ENCODE assay signal across 26 cellular contexts in genomic region chr2:6990871-6991270, GRCh38.
DNase-seq lines count a peak whose midpoint lies in the region; ATAC-seq, FAIRE-seq and TF ChIP-seq lines count a peak whose summit lies in the region.
"Had no signal": no experiment of that assay in that cellular context is flagged by ENCODE, and none has a peak within 500 bp of the region (broad histone marks: within the 10 kb centered on the region; RNA-seq: fewer than 3 reads in every experiment).

No MANE protein-coding gene starts in this region.

- no peak overlapping the region for H3K23ac ChIP-seq in H1 (ENCODE audit: insufficient read length)

- H4K20me1 ChIP-seq in SK-N-SH (ENCODE audit: insufficient read depth) (no peaks in the 10 kb centered on the region), H1 (replicated peaks in 1 of 2; ENCODE audit: control insufficient read depth in 1 of 2, insufficient read depth in 2 of 2, low read length in 2 of 2) (no peaks in the 10 kb centered on the region)
- H4K20me1 ChIP-seq: BLaER1 treated with 17β-estradiol and CSF1 and Interleukin-3, amounts not matched to agents 10 nM and 100 nM had no signal

- 96% methylated on average over 3 of the region's 3 CpGs for WGBS in SK-N-SH (ENCODE audit: low lambda C conversion rate)
- 92% methylated on average over 3 of the region's 3 CpGs; no CpG with 5 or more reads in 1 of the 2 experiments for WGBS in H1 (ENCODE audit: extremely low coverage in 1 of 2, insufficient coverage in 1 of 2, insufficient read length in 1 of 2, insufficient replicate concordance in 2 of 2, low coverage in 1 of 2, low lambda C conversion rate in 2 of 2, missing lambda C conversion rate in 1 of 2), 2 experiments

- H3K4me3 ChIP-seq in SK-N-SH (ENCODE audit: low read depth in 2 of 2, low read length in 1 of 2): no peak overlapping the region; a peak in 1 of 4 replicates
- no peak overlapping the region for H3K4me3 ChIP-seq in H1 (ENCODE audit: extremely low read depth in 1 of 4, insufficient read depth in 2 of 4, low read depth in 3 of 4, low read length in 4 of 4)
- H3K4me3 ChIP-seq: BLaER1 treated with 17β-estradiol and CSF1 and Interleukin-3, amounts not matched to agents 10 nM and 100 nM; GM23338; HAP-1 had no signal

- no peak overlapping the region for H4K5ac ChIP-seq in H1 (ENCODE audit: insufficient read length, low read depth, low read length)

- no peak overlapping the region for H3K4ac ChIP-seq in H1 (replicated peaks; ENCODE audit: insufficient read length, low read depth, low read length)

- H3K4me1 ChIP-seq in SK-N-SH (ENCODE audit: control insufficient read depth in 1 of 2, insufficient read depth in 2 of 2, low read depth in 1 of 2, low read length in 1 of 2) (peaks cover 0 to 63% of the 10 kb centered on the region in 2 experiments; a peak in 2 of 4 replicates), H1 (replicated peaks in 1 of 4; ENCODE audit: control insufficient read depth in 3 of 4, insufficient read depth in 4 of 4, low read length in 3 of 4) (no peaks in the 10 kb centered on the region; a peak in 2 of 7 replicates)

- no peak overlapping the region for H2AK5ac ChIP-seq in H1 (ENCODE audit: low read depth, low read length)

- no peak overlapping the region for H4K91ac ChIP-seq in H1 (replicated peaks; ENCODE audit: insufficient read length, low read length)

- H3K27me3 ChIP-seq in SK-N-SH (ENCODE audit: insufficient read depth) (no peaks in the 10 kb centered on the region), H1 (replicated peaks in 1 of 4; ENCODE audit: control insufficient read depth in 3 of 4, extremely low read depth in 1 of 4, insufficient read depth in 3 of 4, low read length in 3 of 4) (no peaks in the 10 kb centered on the region)
- H3K27me3 ChIP-seq: BE2C; BLaER1 treated with 17β-estradiol and CSF1 and Interleukin-3, amounts not matched to agents 10 nM and 100 nM had no signal

- H3K36me3 ChIP-seq in SK-N-SH (replicated peaks in 1 of 2; ENCODE audit: control insufficient read depth in 1 of 2, insufficient read depth in 2 of 2, low read length in 1 of 2) (peaks cover 0 to 10% of the 10 kb centered on the region in 2 experiments), H1 (ENCODE audit: control insufficient read depth in 2 of 4, insufficient read depth in 4 of 4, low read length in 3 of 4) (peaks cover 0 to 7% (median 0%) of the 10 kb centered on the region in 4 experiments; a peak in 1 of 8 replicates)
- H3K36me3 ChIP-seq: HAP-1 had no signal

- DNase-seq in SK-N-SH (no peak), caudate nucleus (lab: John Stamatoyannopoulos, UW) (no peak), H1 (ENCODE audit: low read depth in 1 of 2, low spot score in 2 of 2) (no peak), substantia nigra (lab: John Stamatoyannopoulos, UW) (no peak), amniotic stem cell (lab: John Stamatoyannopoulos, UW) (no peak), DMS 273 treated with DMSO at 0.1 percent for 48 hours (lab: John Stamatoyannopoulos, UW) (no peak)
- DNase-seq: ACHN; AML-193; BE2C; CD4-positive, alpha-beta T cell; CD8-positive, alpha-beta memory T cell; DMS53; DMS79 treated with DMSO at 0.1 percent for 48 hours; GF-D8; HFFc6 had no signal

- ATAC-seq in SK-N-SH treated with all-trans-retinoic acid at 6 μM for 48 hours (no peak), HG03280 (IDR thresholded peaks at IDR 0.05; ENCODE audit: unreplicated experiment) (no peak)
- ATAC-seq: GM23338 had no signal

- TF ChIP-seq CTCF in SK-N-SH (IDR thresholded peaks at IDR 0.05): no peak
- TF ChIP-seq CTCF in H1 (IDR thresholded peaks at IDR 0.05; ENCODE audit: control extremely low read depth in 1 of 3, insufficient read depth in 1 of 3, low read depth in 1 of 3, low read length in 3 of 3): no peak

- no peak overlapping the region for H3K18ac ChIP-seq in H1 (ENCODE audit: extremely low read depth, low read length)

- TF ChIP-seq EP300 in SK-N-SH (IDR thresholded peaks at IDR 0.05; ENCODE audit: borderline replicate concordance in 1 of 2, low read depth in 1 of 2, low read length in 1 of 2) (no peak), H1 (IDR thresholded peaks at IDR 0.05; ENCODE audit: borderline replicate concordance in 1 of 2, low read depth in 2 of 2, low read length in 2 of 2) (no peak)

- no peaks in the 10 kb centered on the region; the same call in 1 of the 2 replicates for H3K79me1 ChIP-seq in H1 (ENCODE audit: low read depth, low read length)

- H2AFZ ChIP-seq in SK-N-SH (ENCODE audit: low read depth) (no peak overlapping the region), H1 (ENCODE audit: low read length) (no peak overlapping the region)
- H2AFZ ChIP-seq: GM23338 had no signal

- H3K56ac ChIP-seq in H1 (replicated peaks; ENCODE audit: insufficient read length, low read depth, low read length): no peak overlapping the region

- no peak overlapping the region for H3K14ac ChIP-seq in H1 (ENCODE audit: insufficient read length)

- TF ChIP-seq RAD21 in SK-N-SH (IDR thresholded peaks at IDR 0.05; ENCODE audit: low read length) (no peak), H1 (IDR thresholded peaks at IDR 0.05 in 1 of 2, conservative IDR thresholded peaks at IDR 0.05 in 1 of 2; ENCODE audit: low read depth in 2 of 2, low read length in 2 of 2) (no peak)

- no peak overlapping the region for H4K8ac ChIP-seq in H1 (ENCODE audit: extremely low read depth, insufficient read depth, low read length)

- no peak overlapping the region for H2BK12ac ChIP-seq in H1 (ENCODE audit: low read depth, low read length)

- no peaks in the 10 kb centered on the region for H3F3A ChIP-seq in SK-N-SH (replicated peaks; ENCODE audit: insufficient read depth)

- H2BK15ac ChIP-seq in H1 (ENCODE audit: low read length): no peak overlapping the region

- POLR2A ChIA-PET in SK-N-SH (lab: Yijun Ruan, JAX) (no interaction called here), H1 (lab: Charles Lee; ENCODE audit: partially characterized antibody) (no interaction called here)

- H3K79me2 ChIP-seq in SK-N-SH (ENCODE audit: insufficient read depth) (no peaks in the 10 kb centered on the region), H1 (ENCODE audit: control insufficient read depth in 1 of 2, insufficient read depth in 2 of 2, low read length in 2 of 2) (no peaks in the 10 kb centered on the region)

- H3K9me2 ChIP-seq in SK-N-SH: no peaks in the 10 kb centered on the region

- FAIRE-seq in H1 (lab: Jason Lieb, UNC): no peak
- FAIRE-seq: A204.1, D721Med, GM12891, GM18507, H54 had no signal

- H3K27ac ChIP-seq in SK-N-SH (ENCODE audit: low read depth in 2 of 2, low read length in 1 of 2): peak overlapping the region in 1 of 2 experiments; percentile 100; a peak in 2 of 4 replicates
- H3K27ac ChIP-seq in caudate nucleus (ENCODE audit: low read depth, low read length): peak overlapping the region; percentile 26
- H3K27ac ChIP-seq in H1 (ENCODE audit: low read depth, low read length): no peak overlapping the region
- H3K27ac ChIP-seq in substantia nigra (ENCODE audit: low read depth, low read length, poor library complexity, severe bottlenecking): peak overlapping the region; percentile 22
- H3K27ac ChIP-seq: 22Rv1; BLaER1 treated with 17β-estradiol and CSF1 and Interleukin-3, amounts not matched to agents 10 nM and 100 nM had no signal

- CTCF ChIA-PET in SK-N-SH (lab: Yijun Ruan, JAX): interaction anchor here (0.6 to 15.5 kb wide), 5 partner anchors 22 to 233 kb away, joined by 3 to 128 read pairs (median 3); no protein-coding TSS in a partner anchor
- CTCF ChIA-PET in H1 (lab: Charles Lee; ENCODE audit: partially characterized antibody): interaction anchor here (1.0 to 1.4 kb wide), 2 partner anchors 24 to 56 kb away, joined by 3 read pairs; no protein-coding TSS in a partner anchor

- no peak overlapping the region for H2BK5ac ChIP-seq in H1 (ENCODE audit: low read depth, low read length)

- no peaks in the 10 kb centered on the region for H3K23me2 ChIP-seq in H1 (ENCODE audit: low read depth, low read length)

- no peak for TF ChIP-seq POLR2A in H1 (IDR thresholded peaks at IDR 0.05; ENCODE audit: control extremely low read depth in 1 of 2, low read depth in 2 of 2, low read length in 2 of 2)

- no peaks in the 10 kb centered on the region for H3K9me3 ChIP-seq in SK-N-SH
- H3K9me3 ChIP-seq in H1 (ENCODE audit: insufficient read depth in 2 of 2, low read depth in 1 of 2, low read length in 1 of 2): peaks cover 2 to 10% of the 10 kb centered on the region in 2 experiments; a peak in 3 of 4 replicates
- H3K9me3 ChIP-seq: HAP-1 had no signal

- H2BK120ac ChIP-seq in H1 (replicated peaks; ENCODE audit: low read depth, low read length): no peak overlapping the region

- H3K9ac ChIP-seq in SK-N-SH (no peak overlapping the region), H1 (replicated peaks in 1 of 4; ENCODE audit: extremely low read depth in 1 of 4, low read depth in 3 of 4, low read length in 3 of 4) (no peak overlapping the region)
- H3K9ac ChIP-seq: BLaER1 treated with 17β-estradiol and CSF1 and Interleukin-3, amounts not matched to agents 10 nM and 100 nM had no signal

- no peak overlapping the region for H3K4me2 ChIP-seq in SK-N-SH
- no peak overlapping the region for H3K4me2 ChIP-seq in H1 (ENCODE audit: insufficient read depth in 1 of 2, low read depth in 2 of 2, low read length in 2 of 2)
- H3K4me2 ChIP-seq: BLaER1 treated with 17β-estradiol and CSF1 and Interleukin-3, amounts not matched to agents 10 nM and 100 nM; GM23338 had no signal

- no peak overlapping the region for H2BK20ac ChIP-seq in H1 (ENCODE audit: low read length)

TF ChIP-seq in SK-N-SH treated with all-trans-retinoic acid at 6 μM for 48 hours, 23 proteins besides CTCF, POLR2A, EP300 and RAD21:
- no peak for TF ChIP-seq ISL1 (CRISPR knock-in tag; IDR thresholded peaks at IDR 0.05)
- TF ChIP-seq PPARA (CRISPR knock-in tag; IDR thresholded peaks at IDR 0.05; ENCODE audit: borderline replicate concordance): no peak
- peak; percentile 100 for TF ChIP-seq ZNF8 (CRISPR knock-in tag; IDR thresholded peaks at IDR 0.05)
- no peak for TF ChIP-seq SNAI2 (CRISPR knock-in tag; IDR thresholded peaks at IDR 0.05)
- TF ChIP-seq CSDC2 (CRISPR knock-in tag; IDR thresholded peaks at IDR 0.05): no peak
- TF ChIP-seq ZNF70 (CRISPR knock-in tag; IDR thresholded peaks at IDR 0.05): 0 out of 2 replicates have a peak, but pooled peaks have one; percentile 11

TF ChIP-seq in SK-N-SH, 30 proteins besides CTCF, POLR2A, EP300 and RAD21 (continues in another document):
- TF ChIP-seq SMC3 (IDR thresholded peaks at IDR 0.05; ENCODE audit: low read depth, low read length): no peak
- TF ChIP-seq TEAD4 (IDR thresholded peaks at IDR 0.05; ENCODE audit: borderline replicate concordance, insufficient read depth): no peak
- TF ChIP-seq MAX (IDR thresholded peaks at IDR 0.05; ENCODE audit: low read depth): no peak

TF ChIP-seq in H1, 55 proteins besides CTCF, POLR2A, EP300 and RAD21 (continues in another document):
- TF ChIP-seq BCL11A (IDR thresholded peaks at IDR 0.05; ENCODE audit: low read depth in 2 of 2, low read length in 2 of 2) (no peak), RXRA (IDR thresholded peaks at IDR 0.05; ENCODE audit: insufficient read depth, low read depth, low read length) (no peak), KDM1A (IDR thresholded peaks at IDR 0.05; ENCODE audit: borderline replicate concordance, low read length) (peak; percentile 19; the same call in 1 of the 2 replicates), CHD2 (IDR thresholded peaks at IDR 0.05; ENCODE audit: low read length) (no peak), TAF1 (IDR thresholded peaks at IDR 0.05; ENCODE audit: low read depth, low read length) (no peak), PHF8 (conservative IDR thresholded peaks at IDR 0.05; ENCODE audit: low read depth, low read length) (no peak), CBX5 (IDR thresholded peaks at IDR 0.05; ENCODE audit: low read depth, low read length) (no peak)
